9 cellular contexts compared by ENCODE assay signal in genomic region chr4:125368684-125369083, GRCh38. TPM values are rescaled to one million over a fixed set of nuclear protein-coding genes. Genes with fewer than 3 reads are reported as not detected.
DNase-seq lines count a peak whose midpoint lies in the region; ATAC-seq and TF ChIP-seq lines count a peak whose summit lies in the region.
"Had no signal": no experiment of that assay in that cellular context is flagged by ENCODE, and none has a peak within 500 bp of the region (broad histone marks: within the 10 kb centered on the region; RNA-seq: fewer than 3 reads in every experiment).

No MANE protein-coding gene starts in this region.

- CTCF ChIA-PET in Caco-2 (lab: Charles Lee): no interaction called here
- CTCF ChIA-PET in activated CD4-positive, alpha-beta memory T cell treated with anti-CD3 and anti-CD28 coated beads, Interleukin-2, amount 10 ng/mL, durations not matched to agents 7 days and 5 days (lab: Charles Lee): no interaction called here

- BruUV-seq in Caco-2 (replicated peaks; lab: Mats Ljungman, UMichigan): no TSS peak

- DNase-seq in ACHN (peak; percentile 46), NCI-H446 (lab: John Stamatoyannopoulos, UW) (peak; percentile 48 to 90), epithelial cell of prostate (ENCODE audit: low read depth, low spot score) (no peak), omental fat pad (ENCODE audit: low spot score) (no peak), Caco-2 (no peak), GF-D8 (lab: John Stamatoyannopoulos, UW) (no peak), H7 (no peak)
- DNase-seq in activated CD4-positive, alpha-beta memory T cell treated with anti-CD3 and anti-CD28 coated beads, Interleukin-2, amount 10 ng/mL, durations not matched to agents 7 days and 5 days: no peak
- DNase-seq: naive B cell had no signal

- TF ChIP-seq CTCF in omental fat pad (IDR thresholded peaks at IDR 0.05): no peak
- no peak for TF ChIP-seq CTCF in Caco-2 (IDR thresholded peaks at IDR 0.05; ENCODE audit: insufficient read depth in 1 of 2, low read depth in 1 of 2, low read length in 1 of 2, severe bottlenecking in 1 of 2, unreplicated experiment in 1 of 2)

- H3K4me1 ChIP-seq in Caco-2: no peaks in the 10 kb centered on the region

- no peak overlapping the region for H3K27ac Mint-ChIP-seq in Caco-2 (ENCODE audit: unreplicated experiment)
- no peak overlapping the region for H3K27ac Mint-ChIP-seq in activated CD4-positive, alpha-beta memory T cell treated with anti-CD3 and anti-CD28 coated beads, Interleukin-2, amount 10 ng/mL, durations not matched to agents 7 days and 5 days
- H3K27ac Mint-ChIP-seq: naive B cell had no signal

- H3K9me3 Mint-ChIP-seq in Caco-2 (ENCODE audit: unreplicated experiment): no peaks in the 10 kb centered on the region
- H3K9me3 Mint-ChIP-seq in activated CD4-positive, alpha-beta memory T cell treated with anti-CD3 and anti-CD28 coated beads, Interleukin-2, amount 10 ng/mL, durations not matched to agents 7 days and 5 days: peaks cover 4% of the 10 kb centered on the region

- in situ Hi-C loops in ACHN (cut with HindIII; ENCODE audit: low pct_ligation_motif_present, low pct_unique_long_range_greater_than_20kb, low sequenced_read_pairs): no loop called here

- H3K4me3 Mint-ChIP-seq in Caco-2 (ENCODE audit: unreplicated experiment): no peak overlapping the region
- no peak overlapping the region for H3K4me3 Mint-ChIP-seq in activated CD4-positive, alpha-beta memory T cell treated with anti-CD3 and anti-CD28 coated beads, Interleukin-2, amount 10 ng/mL, durations not matched to agents 7 days and 5 days
- H3K4me3 Mint-ChIP-seq: naive B cell had no signal

- H3K27me3 ChIP-seq in Caco-2 (replicated peaks; ENCODE audit: control insufficient read depth, insufficient read depth, low read length): no peaks in the 10 kb centered on the region
- no peaks in the 10 kb centered on the region for H3K27me3 ChIP-seq in H7 (ENCODE audit: control insufficient read depth, insufficient read depth, low read length)

- ATAC-seq in omental fat pad (ENCODE audit: low FRiP score): peak; percentile 14

- H3K36me3 ChIP-seq in Caco-2 (ENCODE audit: control insufficient read depth, insufficient read depth, low read length) (no peaks in the 10 kb centered on the region), H7 (replicated peaks; ENCODE audit: control insufficient read depth, insufficient read depth, low read length) (no peaks in the 10 kb centered on the region)

- H3K4me1 Mint-ChIP-seq in Caco-2 (ENCODE audit: low read depth, unreplicated experiment): no peaks in the 10 kb centered on the region
- no peaks in the 10 kb centered on the region for H3K4me1 Mint-ChIP-seq in activated CD4-positive, alpha-beta memory T cell treated with anti-CD3 and anti-CD28 coated beads, Interleukin-2, amount 10 ng/mL, durations not matched to agents 7 days and 5 days
- H3K4me1 Mint-ChIP-seq: naive B cell had no signal

- POLR2A ChIA-PET in Caco-2 (lab: Charles Lee): no interaction called here
- POLR2A ChIA-PET in activated CD4-positive, alpha-beta memory T cell treated with anti-CD3 and anti-CD28 coated beads, Interleukin-2, amount 10 ng/mL, durations not matched to agents 7 days and 5 days (lab: Charles Lee): no interaction called here

- H3K4me3 ChIP-seq in Caco-2 (ENCODE audit: low read depth, low read length): no peak overlapping the region
- no peak overlapping the region for H3K4me3 ChIP-seq in H7 (ENCODE audit: insufficient read depth, low read depth, low read length)

- H3K27ac ChIP-seq in epithelial cell of prostate: peak overlapping the region; percentile 29

- intact Hi-C loops in Caco-2 (cut with micrococcal nuclease; ENCODE audit: unreplicated experiment): no loop called here

- H3K9me3 ChIP-seq in Caco-2: no peaks in the 10 kb centered on the region

- H3K36me3 Mint-ChIP-seq in Caco-2 (ENCODE audit: insufficient read depth, unreplicated experiment): no peaks in the 10 kb centered on the region
- no peaks in the 10 kb centered on the region for H3K36me3 Mint-ChIP-seq in activated CD4-positive, alpha-beta memory T cell treated with anti-CD3 and anti-CD28 coated beads, Interleukin-2, amount 10 ng/mL, durations not matched to agents 7 days and 5 days (ENCODE audit: low read depth)
- H3K36me3 Mint-ChIP-seq: naive B cell had no signal

- H3K27me3 Mint-ChIP-seq in Caco-2 (ENCODE audit: insufficient read depth, unreplicated experiment): peaks cover 6% of the 10 kb centered on the region
- no peaks in the 10 kb centered on the region for H3K27me3 Mint-ChIP-seq in activated CD4-positive, alpha-beta memory T cell treated with anti-CD3 and anti-CD28 coated beads, Interleukin-2, amount 10 ng/mL, durations not matched to agents 7 days and 5 days
- H3K27me3 Mint-ChIP-seq: naive B cell had no signal

RNA-seq across cellular contexts. Expression of gene FAT4, which starts 53.9 kb away (rescaled TPM):
- total RNA-seq in omental fat pad (10 to 100 TPM; 10.2 to 44.8 (median 15.6) TPM), Caco-2 (2022) (0.05 TPM in 1 of 2 replicates, not detected in the other)
- total RNA-seq in H7 (2014; rRNA removed; shearing (Covaris generic)): 2.2 and 4.0 TPM in 2 replicates
- not detected for total RNA-seq in activated CD4-positive, alpha-beta memory T cell treated with anti-CD3 and anti-CD28 coated beads, Interleukin-2, amount 10 ng/mL, durations not matched to agents 7 days and 5 days

Comparison
In these comparisons a context has a peak if more than half of its experiments do, and no peak if none do; other contexts are left out.
1. DNase-seq: peak in ACHN (single experiment) and NCI-H446 (2 of 2); none in epithelial cell of prostate (single experiment), omental fat pad (single experiment), Caco-2 (0 of 2), GF-D8 (single experiment), H7 (single experiment) and activated CD4-positive, alpha-beta memory T cell treated with anti-CD3 and anti-CD28 coated beads, Interleukin-2, amount 10 ng/mL, durations not matched to agents 7 days and 5 days (single experiment).